ENCODE assay signal across 19 cellular contexts in genomic region chr20:26167499-26167898, GRCh38.
A peak's percentile ranks its signal among the peaks of the same experiment; 100 is the strongest.
DNase-seq lines count a peak whose midpoint lies in the region; ATAC-seq and TF ChIP-seq lines count a peak whose summit lies in the region.
"Had no signal": no experiment of that assay in that cellular context is flagged by ENCODE, and none has a peak within 500 bp of the region (broad histone marks: within the 10 kb centered on the region; RNA-seq: fewer than 3 reads in every experiment).

No MANE protein-coding gene starts in this region.

- H3K4me1 ChIP-seq in skeletal muscle satellite cell (ENCODE audit: control insufficient read depth, insufficient read depth, low read length) (peaks cover 56% of the 10 kb centered on the region), tibial artery (no peaks in the 10 kb centered on the region)
- H3K4me1 ChIP-seq: body of pancreas had no signal

- peak overlapping the region; percentile 60 for H3K9ac ChIP-seq in skeletal muscle satellite cell (ENCODE audit: low read depth, low read length)

- peak; percentile 17 for DNase-seq in GM04504 (ENCODE audit: low read depth)
- DNase-seq in amniotic epithelial cell (ENCODE audit: low read depth), result peak; percentile 8
- peak; percentile 12 for DNase-seq in fibroblast of peridontal ligament (ENCODE audit: extremely low read depth)
- DNase-seq in NCI-H2227 treated with DMSO at 0.1 percent for 48 hours (lab: John Stamatoyannopoulos, UW), result no peak
- DNase-seq in tibial artery, result no peak
- DNase-seq: activated CD8-positive, alpha-beta memory T cell treated with anti-CD3 and anti-CD28 coated beads for 24 hours; body of pancreas; DND-41; effector CD8-positive, alpha-beta T cell; immature natural killer cell; NCI-H2081; NCI-H526 treated with DMSO at 0.1 percent for 48 hours; nucleus accumbens; PC-9; stimulated activated naive CD4-positive, alpha-beta T cell treated with Interleukin-2 at 50 U/mL for 16 hours had no signal

- ATAC-seq in HG03108 (IDR thresholded peaks at IDR 0.05; ENCODE audit: unreplicated experiment) (no peak), HG02571 (IDR thresholded peaks at IDR 0.05; ENCODE audit: unreplicated experiment) (no peak)
- ATAC-seq: body of pancreas had no signal

- H3K9me3 ChIP-seq in skeletal muscle satellite cell (replicated peaks; ENCODE audit: low read length) (no peaks in the 10 kb centered on the region), tibial artery (no peaks in the 10 kb centered on the region)
- H3K9me3 ChIP-seq: body of pancreas had no signal

- no peaks in the 10 kb centered on the region for H3K27me3 ChIP-seq in skeletal muscle satellite cell (ENCODE audit: control insufficient read depth, insufficient read depth, low read length)
- H3K27me3 ChIP-seq in tibial artery, result no peaks in the 10 kb centered on the region
- H3K27me3 ChIP-seq: body of pancreas had no signal

- intact Hi-C loops in tibial artery (cut with DNase I; ENCODE audit: low total_unique reads), result no loop called here

- H3K4me3 ChIP-seq in skeletal muscle satellite cell (ENCODE audit: low read length) (no peak overlapping the region), tibial artery (no peak overlapping the region)
- H3K4me3 ChIP-seq: body of pancreas, PC-9 had no signal

- no peak for TF ChIP-seq CTCF in tibial artery (IDR thresholded peaks at IDR 0.05)

- no peak overlapping the region for H3K27ac ChIP-seq in tibial artery
- H3K27ac ChIP-seq: body of pancreas, PC-9, VCaP had no signal

- H3K36me3 ChIP-seq in skeletal muscle satellite cell (ENCODE audit: insufficient read depth, low read length) (no peaks in the 10 kb centered on the region), tibial artery (no peaks in the 10 kb centered on the region)

- H3K4me2 ChIP-seq in skeletal muscle satellite cell (ENCODE audit: low read length), result peak overlapping the region; percentile 31
- H3K4me2 ChIP-seq: PC-9 had no signal

Comparison
In these comparisons a context has a peak if more than half of its experiments do, and no peak if none do; other contexts are left out.
1. DNase-seq: peak in GM04504 (single experiment), amniotic epithelial cell (single experiment) and fibroblast of peridontal ligament (single experiment); none in NCI-H2227 treated with DMSO at 0.1 percent for 48 hours (single experiment) and tibial artery (0 of 2).